10 cellular contexts compared by ENCODE assay signal in the genomic region with DNA sequence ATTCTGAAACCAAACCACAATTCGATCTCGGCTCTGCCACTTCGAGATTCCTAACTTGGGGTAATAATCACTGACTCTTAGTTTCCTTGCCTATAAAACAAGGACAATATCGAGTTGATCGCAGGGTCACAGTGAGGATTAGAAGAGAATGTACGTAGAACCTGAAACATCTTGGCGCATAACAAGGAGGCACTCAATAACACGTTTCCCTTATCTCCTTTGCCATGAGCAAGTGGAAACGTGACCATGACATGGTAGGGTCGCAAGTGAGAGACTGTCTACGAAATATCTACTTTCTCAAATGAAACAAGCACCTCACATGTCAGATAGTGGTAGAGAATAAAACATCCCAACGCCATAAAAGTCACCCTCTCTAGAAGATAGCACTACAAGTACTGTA. TPM values are rescaled to one million over a fixed set of nuclear protein-coding genes. Genes with fewer than 3 reads are reported as not detected.
DNase-seq lines count a peak whose midpoint lies in the region; ATAC-seq and TF ChIP-seq lines count a peak whose summit lies in the region.
"Had no signal": no experiment of that assay in that cellular context is flagged by ENCODE, and none has a peak within 500 bp of the region (broad histone marks: within the 10 kb centered on the region; RNA-seq: fewer than 3 reads in every experiment).

No MANE protein-coding gene starts in this region.

- no peak overlapping the region for H3K27ac Mint-ChIP-seq in activated CD4-positive, alpha-beta T cell treated with anti-CD3 and anti-CD28 coated beads, Interleukin-2, amount 10 ng/mL, durations not matched to agents 24 days and 14 days
- H3K27ac Mint-ChIP-seq in activated B cell treated with CpG ODN at 0.5 μM for 24 hours = no peak overlapping the region
- no peak overlapping the region for H3K27ac Mint-ChIP-seq in stimulated activated memory B cell treated with anti-CD40 and anti-IgM and Interleukin-4, amounts not matched to agents 10 μg/mL and 1 μg/mL and 100 μg/mL, for 72 hours

- peaks cover 16% of the 10 kb centered on the region for H3K36me3 Mint-ChIP-seq in activated CD4-positive, alpha-beta T cell treated with anti-CD3 and anti-CD28 coated beads, Interleukin-2, amount 10 ng/mL, durations not matched to agents 24 days and 14 days (ENCODE audit: low read depth)
- peaks cover 5% of the 10 kb centered on the region for H3K36me3 Mint-ChIP-seq in activated B cell treated with CpG ODN at 0.5 μM for 24 hours (ENCODE audit: low read depth)
- peaks cover 6% of the 10 kb centered on the region for H3K36me3 Mint-ChIP-seq in stimulated activated memory B cell treated with anti-CD40 and anti-IgM and Interleukin-4, amounts not matched to agents 10 μg/mL and 1 μg/mL and 100 μg/mL, for 72 hours

- H3K9me3 Mint-ChIP-seq in activated CD4-positive, alpha-beta T cell treated with anti-CD3 and anti-CD28 coated beads, Interleukin-2, amount 10 ng/mL, durations not matched to agents 24 days and 14 days = no peaks in the 10 kb centered on the region
- no peaks in the 10 kb centered on the region for H3K9me3 Mint-ChIP-seq in activated B cell treated with CpG ODN at 0.5 μM for 24 hours
- no peaks in the 10 kb centered on the region for H3K9me3 Mint-ChIP-seq in stimulated activated memory B cell treated with anti-CD40 and anti-IgM and Interleukin-4, amounts not matched to agents 10 μg/mL and 1 μg/mL and 100 μg/mL, for 72 hours

- no peaks in the 10 kb centered on the region for H3K27me3 Mint-ChIP-seq in activated CD4-positive, alpha-beta T cell treated with anti-CD3 and anti-CD28 coated beads, Interleukin-2, amount 10 ng/mL, durations not matched to agents 24 days and 14 days
- H3K27me3 Mint-ChIP-seq in activated B cell treated with CpG ODN at 0.5 μM for 24 hours = no peaks in the 10 kb centered on the region
- no peaks in the 10 kb centered on the region for H3K27me3 Mint-ChIP-seq in stimulated activated memory B cell treated with anti-CD40 and anti-IgM and Interleukin-4, amounts not matched to agents 10 μg/mL and 1 μg/mL and 100 μg/mL, for 72 hours

- TF ChIP-seq CTCF in activated B cell treated with CpG ODN at 0.5 μM for 24 hours (IDR thresholded peaks at IDR 0.05) (no peak), foreskin fibroblast (IDR thresholded peaks at IDR 0.05; ENCODE audit: low read depth, low read length) (no peak)

- no peak for ATAC-seq in activated B cell treated with CpG ODN at 0.5 μM for 24 hours (ENCODE audit: low read depth)
- ATAC-seq in stimulated activated memory B cell treated with anti-CD40 and anti-IgM and Interleukin-4, amounts not matched to agents 10 μg/mL and 1 μg/mL and 100 μg/mL, for 72 hours = no peak

- H3K4me3 Mint-ChIP-seq in activated CD4-positive, alpha-beta T cell treated with anti-CD3 and anti-CD28 coated beads, Interleukin-2, amount 10 ng/mL, durations not matched to agents 24 days and 14 days = peak overlapping the region; percentile 72
- peak overlapping the region; percentile 84 for H3K4me3 Mint-ChIP-seq in activated B cell treated with CpG ODN at 0.5 μM for 24 hours
- peak overlapping the region; percentile 67 for H3K4me3 Mint-ChIP-seq in stimulated activated memory B cell treated with anti-CD40 and anti-IgM and Interleukin-4, amounts not matched to agents 10 μg/mL and 1 μg/mL and 100 μg/mL, for 72 hours

- intact Hi-C loops in activated CD4-positive, alpha-beta T cell treated with anti-CD3 and anti-CD28 coated beads, Interleukin-2, amount 10 ng/mL, durations not matched to agents 24 days and 14 days (cut with micrococcal nuclease) = loop anchor here (5.0 kb wide), 1 partner anchor 983 kb away; a partner anchor contains a TSS
- intact Hi-C loops in activated B cell treated with CpG ODN at 0.5 μM for 24 hours (cut with micrococcal nuclease) = loop anchor here (5.0 kb wide), 2 partner anchors 362 to 1347 kb away; a partner anchor contains a TSS

- H3K4me3 ChIP-seq in foreskin fibroblast (ENCODE audit: low read depth in 1 of 2, low read length in 2 of 2) = peak overlapping the region; percentile 15 to 72

- no peak for DNase-seq in activated CD4-positive, alpha-beta T cell treated with anti-CD3 and anti-CD28 coated beads, Interleukin-2, amount 10 ng/mL, durations not matched to agents 24 days and 14 days
- DNase-seq in activated CD4-positive, alpha-beta T cell treated with anti-CD3 and anti-CD28 coated beads for 1 hour = no peak
- DNase-seq in activated B cell treated with CpG ODN at 0.5 μM for 24 hours = no peak
- no peak for DNase-seq in foreskin fibroblast
- no peak for DNase-seq in dermis blood vessel endothelial cell
- no peak for DNase-seq in SW 1271 (lab: John Stamatoyannopoulos, UW)
- DNase-seq in epidermal melanocyte (ENCODE audit: insufficient read length, low spot score) = no peak
- DNase-seq: activated CD4-positive, alpha-beta T cell treated with anti-CD3 and anti-CD28 coated beads, Interleukin-2, amount 50 U/mL, for 48 hours; HCEC 1CT had no signal

- POLR2A ChIA-PET in activated B cell treated with CpG ODN at 0.5 μM for 24 hours (lab: Charles Lee) = interaction anchor here (0.9 kb wide), 1 partner anchor 11 kb away, joined by 3 read pairs; no protein-coding TSS in a partner anchor

- peaks cover 41% of the 10 kb centered on the region for H3K4me1 Mint-ChIP-seq in activated CD4-positive, alpha-beta T cell treated with anti-CD3 and anti-CD28 coated beads, Interleukin-2, amount 10 ng/mL, durations not matched to agents 24 days and 14 days
- peaks cover 70% of the 10 kb centered on the region for H3K4me1 Mint-ChIP-seq in activated B cell treated with CpG ODN at 0.5 μM for 24 hours
- peaks cover 74% of the 10 kb centered on the region for H3K4me1 Mint-ChIP-seq in stimulated activated memory B cell treated with anti-CD40 and anti-IgM and Interleukin-4, amounts not matched to agents 10 μg/mL and 1 μg/mL and 100 μg/mL, for 72 hours

- CTCF ChIA-PET in activated B cell treated with CpG ODN at 0.5 μM for 24 hours (lab: Charles Lee) = no interaction called here

RNA-seq across cellular contexts. Expression of a gene that starts 2.3 kb away (rescaled TPM):
- total RNA-seq in activated CD4-positive, alpha-beta T cell treated with anti-CD3 and anti-CD28 coated beads, Interleukin-2, amount 10 ng/mL, durations not matched to agents 24 days and 14 days = 74.4 and 77.0 TPM in 2 replicates
- total RNA-seq in activated B cell treated with CpG ODN at 0.5 μM for 24 hours (67.3 and 69.6 TPM in 2 replicates), dermis blood vessel endothelial cell (34.3 and 38.3 TPM in 2 replicates)
